Comparison of ENCODE assay signal across 26 cellular contexts in genomic region chr17:13909901-13910519, GRCh38.
"Had no signal": no experiment of that assay in that cellular context is flagged by ENCODE, and none has a peak within 500 bp of the region (broad histone marks: within the 10 kb centered on the region; RNA-seq: fewer than 3 reads in every experiment).

No MANE protein-coding gene starts in this region.

- H3K9me3 ChIP-seq: gastroesophageal sphincter, pancreas, thoracic aorta had no signal

- H3K79me2 ChIP-seq: hepatocyte had no signal

- H3K4me1 Mint-ChIP-seq: central memory CD8-positive, alpha-beta T cell; mesothelial cell of epicardium; nephron progenitor cell; stimulated activated effector memory CD8-positive, alpha-beta T cell treated with anti-CD3 and anti-CD28 coated beads, Interleukin-12 subunit alpha, Interleukin-12 subunit beta, amount 100 ng/mL, for 72 hours had no signal

- H3K27me3 ChIP-seq: gastroesophageal sphincter, hepatocyte had no signal

- H3K36me3 Mint-ChIP-seq: naive B cell; stimulated activated effector memory CD8-positive, alpha-beta T cell treated with anti-CD3 and anti-CD28 coated beads, Interleukin-12 subunit alpha, Interleukin-12 subunit beta, amount 100 ng/mL, for 72 hours had no signal

- H3K4me1 ChIP-seq: gastroesophageal sphincter, pancreas had no signal

- H3K36me3 ChIP-seq: gastroesophageal sphincter, pancreas, thoracic aorta had no signal

- DNase-seq: activated CD4-positive, alpha-beta T cell treated with anti-CD3 and anti-CD28 coated beads for 4 hours; activated CD4-positive, alpha-beta T cell treated with anti-CD3 and anti-CD28 coated beads, Interleukin-2, amount 50 U/mL, for 4 hours; activated CD8-positive, alpha-beta memory T cell treated with anti-CD3 and anti-CD28 coated beads for 24 hours; activated effector memory CD4-positive, alpha-beta T cell treated with Interleukin-2 at 50 U/mL for 16 hours; activated naive CD4-positive, alpha-beta T cell treated with Interleukin-2 at 50 U/mL for 16 hours; anterior cingulate cortex; effector CD4-positive, alpha-beta T cell; left cardiac atrium; naive B cell; nephron progenitor cell; nucleus accumbens; pancreas; right cardiac atrium; stimulated activated CD4-positive, alpha-beta T cell treated with anti-CD3 and anti-CD28 coated beads, Interleukin-4, amount 100 ng/mL, for 1 hour; trophoblast cell had no signal

- H3K27me3 Mint-ChIP-seq: activated naive CD8-positive, alpha-beta T cell; central memory CD8-positive, alpha-beta T cell; dendritic cell treated with granulocyte-macrophage colony-stimulating factor and Interleukin-4, amounts not matched to agents 40 ng/mL and 50 ng/mL, for 4 days; naive B cell; stimulated activated naive CD8-positive, alpha-beta T cell treated with anti-CD3 and anti-CD28 coated beads, Interleukin-15, Interleukin-2, amounts not matched to agents 100 ng/mL and 50 ng/mL, for 24 hours had no signal

- H2AFZ ChIP-seq: hepatocyte had no signal

- H3K9me3 Mint-ChIP-seq: central memory CD8-positive, alpha-beta T cell; naive B cell; stimulated activated effector memory CD8-positive, alpha-beta T cell treated with anti-CD3 and anti-CD28 coated beads, Interleukin-12 subunit alpha, Interleukin-12 subunit beta, amount 100 ng/mL, for 72 hours; stimulated activated naive CD8-positive, alpha-beta T cell treated with anti-CD3 and anti-CD28 coated beads, Interleukin-15, Interleukin-2, amounts not matched to agents 100 ng/mL and 50 ng/mL, for 24 hours; T-helper 2 cell treated with Interferon-gamma antibody and Interleukin-4, amounts not matched to agents 5 μg/mL and 100 μg/mL, for 36 hours had no signal

- ATAC-seq: gastroesophageal sphincter; left cardiac atrium; pancreas; right cardiac atrium; stimulated activated effector memory CD8-positive, alpha-beta T cell treated with anti-CD3 and anti-CD28 coated beads, Interleukin-12 subunit alpha, Interleukin-12 subunit beta, amount 100 ng/mL, for 72 hours had no signal

- H3K27ac Mint-ChIP-seq: activated naive CD8-positive, alpha-beta T cell; dendritic cell treated with granulocyte-macrophage colony-stimulating factor and Interleukin-4, amounts not matched to agents 40 ng/mL and 50 ng/mL, for 4 days; mesothelial cell of epicardium; nephron progenitor cell; stimulated activated effector memory CD8-positive, alpha-beta T cell treated with anti-CD3 and anti-CD28 coated beads, Interleukin-12 subunit alpha, Interleukin-12 subunit beta, amount 100 ng/mL, for 72 hours; stimulated activated naive CD8-positive, alpha-beta T cell treated with anti-CD3 and anti-CD28 coated beads, Interleukin-15, Interleukin-2, amounts not matched to agents 100 ng/mL and 50 ng/mL, for 24 hours; T-helper 2 cell treated with Interferon-gamma antibody and Interleukin-4, amounts not matched to agents 5 μg/mL and 100 μg/mL, for 36 hours had no signal

- H3K27ac ChIP-seq: epithelial cell of prostate, gastroesophageal sphincter, hepatocyte, pancreas, thoracic aorta had no signal

- H3K4me2 ChIP-seq: hepatocyte had no signal

- H3K4me3 ChIP-seq: gastroesophageal sphincter, hepatocyte, pancreas, thoracic aorta had no signal

- H3K4me3 Mint-ChIP-seq: activated naive CD8-positive, alpha-beta T cell; central memory CD8-positive, alpha-beta T cell; dendritic cell treated with granulocyte-macrophage colony-stimulating factor and Interleukin-4, amounts not matched to agents 40 ng/mL and 50 ng/mL, for 4 days; mesothelial cell of epicardium; naive B cell; nephron progenitor cell; stimulated activated effector memory CD8-positive, alpha-beta T cell treated with anti-CD3 and anti-CD28 coated beads, Interleukin-12 subunit alpha, Interleukin-12 subunit beta, amount 100 ng/mL, for 72 hours; stimulated activated naive CD8-positive, alpha-beta T cell treated with anti-CD3 and anti-CD28 coated beads, Interleukin-15, Interleukin-2, amounts not matched to agents 100 ng/mL and 50 ng/mL, for 24 hours; T-helper 2 cell treated with Interferon-gamma antibody and Interleukin-4, amounts not matched to agents 5 μg/mL and 100 μg/mL, for 36 hours had no signal
